In genomic region chr20:44885392-44886275, GRCh38 we compare ENCODE assay signal across 8 cellular contexts. TPM values are rescaled to one million over a fixed set of nuclear protein-coding genes. Genes with fewer than 3 reads are reported as not detected.
DNase-seq lines count a peak whose midpoint lies in the region; ATAC-seq and TF ChIP-seq lines count a peak whose summit lies in the region.

Gene YWHAB (plus strand): TSS chr20:44885705. CDS start chr20:44901534, 15,829 bp downstream.

- H3K36me3 ChIP-seq in heart left ventricle: peaks cover 0 to 21% (median 2%) of the 10 kb centered on the region in 9 donors
- no peaks in the 10 kb centered on the region for H3K36me3 ChIP-seq in upper lobe of left lung

- peaks cover 8 to 54% (median 43%) of the 10 kb centered on the region in 12 donors for H3K4me1 ChIP-seq in heart left ventricle
- peaks cover 38 to 55% (median 44%) of the 10 kb centered on the region in 4 donors for H3K4me1 ChIP-seq in upper lobe of left lung

- TF ChIP-seq POLR2A in heart left ventricle (IDR thresholded peaks at IDR 0.05): peak; percentile 21 to 71
- peak; percentile 75 to 96 (median 90) for TF ChIP-seq POLR2A in upper lobe of left lung (IDR thresholded peaks at IDR 0.05)

- H3K27me3 Mint-ChIP-seq in T-cell: no peaks in the 10 kb centered on the region

- peak within 1 kb of the TSS; percentile 93 to 97 (median 96) for H3K4me3 Mint-ChIP-seq in T-cell

- intact Hi-C loops in heart left ventricle (cut with DNase I) (loop anchor here in 3 of 10 donors (5.0 to 10.0 kb wide), 3 partner anchors 77 to 341 kb away; partner anchors contain the start of genes STK4 (in 2 of the 3) and TOMM34 (in 1 of the 3)), posterior cingulate gyrus (cut with DNase I) (loop anchor here (2.0 kb wide), 1 partner anchor 81 kb away; the partner anchor contains the start of gene STK4)

- H3K9me3 ChIP-seq in heart left ventricle: no peaks in the 10 kb centered on the region
- no peaks in the 10 kb centered on the region for H3K9me3 ChIP-seq in upper lobe of left lung

- TF ChIP-seq CTCF in GM12875 (IDR thresholded peaks at IDR 0.05; ENCODE audit: borderline replicate concordance, insufficient read depth, low read depth, low read length): 0 out of 2 replicates have a peak, but pooled peaks have one; percentile 16
- peak in 3 of 12 donors; percentile 5 to 39 (median 28) for TF ChIP-seq CTCF in heart left ventricle (IDR thresholded peaks at IDR 0.05)
- TF ChIP-seq CTCF in upper lobe of left lung (IDR thresholded peaks at IDR 0.05): peak; percentile 1 to 69 (median 42)

- H3K27me3 ChIP-seq in heart left ventricle (no peaks in the 10 kb centered on the region), upper lobe of left lung (no peaks in the 10 kb centered on the region)

- H3K9me3 Mint-ChIP-seq in T-cell: no peaks in the 10 kb centered on the region

- POLR2A ChIA-PET in T-cell (lab: Charles Lee): interaction anchor here in 1 of 2 donors (0.5 to 0.7 kb wide), 3 partner anchors 12 to 1374 kb away, joined by 3 to 4 read pairs (median 3); no protein-coding TSS in a partner anchor

- TF ChIP-seq EP300 in upper lobe of left lung (IDR thresholded peaks at IDR 0.05): peak in 1 of 4 donors; percentile 34

- peak within 1 kb of the TSS; percentile 97 for H3K27ac ChIP-seq in adipose tissue (ENCODE audit: low read depth, low read length)
- peak within 1 kb of the TSS; percentile 91 to 100 (median 98) for H3K27ac ChIP-seq in heart left ventricle
- H3K27ac ChIP-seq in upper lobe of left lung: peak within 1 kb of the TSS; percentile 97 to 100 (median 99)

- ATAC-seq in HG02798 (IDR thresholded peaks at IDR 0.05; ENCODE audit: poor library complexity, unreplicated experiment): peak; percentile 98
- ATAC-seq in T-cell (replicated peaks in 1 of 4): peak; percentile 95 to 98 (median 95)
- ATAC-seq in heart left ventricle: peak; percentile 99 to 100 (median 99)
- ATAC-seq in upper lobe of left lung (ENCODE audit: low FRiP score in 2 of 2): peak; percentile 99 to 100

- DNase-seq in NCI-H1436 treated with DMSO at 0.1 percent for 48 hours (lab: John Stamatoyannopoulos, UW) (peak; percentile 88), T-cell (peak; percentile 92 to 99 (median 96)), heart left ventricle (peak; percentile 99 to 100 (median 99)), posterior cingulate gyrus (peak; percentile 94 to 100 (median 97)), upper lobe of left lung (peak; percentile 98 to 99)

- CTCF ChIA-PET in T-cell (lab: Charles Lee): interaction anchor here in 1 of 2 donors (0.6 to 1.4 kb wide), 5 partner anchors 9 to 1295 kb away, joined by 3 to 5 read pairs (median 4); partner anchors contain the start of genes IFT52 and PABPC1L

- peak within 1 kb of the TSS; percentile 85 for H3K4me3 ChIP-seq in GM12875 (ENCODE audit: low read depth, low read length)
- peak within 1 kb of the TSS; percentile 77 to 99 (median 95) for H3K4me3 ChIP-seq in heart left ventricle
- H3K4me3 ChIP-seq in upper lobe of left lung: peak within 1 kb of the TSS; percentile 86 to 99 (median 94)

- 1% methylated on average over 82 to 89 of the region's 89 CpGs for WGBS in adipose tissue, 3 donors
- 0 to 2% (median 1%) methylated on average over 45 to 89 of the region's 89 CpGs for WGBS in heart left ventricle, 4 donors
- WGBS in upper lobe of left lung, 2 donors: 1 to 2% methylated on average over 13 to 55 of the region's 89 CpGs

- peaks cover 4% of the 10 kb centered on the region for H3K36me3 Mint-ChIP-seq in T-cell

- H3K4me1 Mint-ChIP-seq in T-cell: peaks cover 68 to 73% (median 69%) of the 10 kb centered on the region in 3 donors

- peak within 1 kb of the TSS; percentile 96 to 98 for H3K27ac Mint-ChIP-seq in T-cell

RNA-seq across cellular contexts. Expression of gene YWHAB, which starts in this region (rescaled TPM):
- total RNA-seq in T-cell (100 to 1,000 TPM; 198 to 233 (median 205) TPM), heart left ventricle (100 to 1,000 TPM in 6 of 9 donors, 10 to 100 TPM in 3; 70.8 to 160 (median 120) TPM), upper lobe of left lung (100 to 1,000 TPM in 4 of 6 donors, 10 to 100 TPM in 2; 61.0 to 201 (median 123) TPM)
- polyA plus RNA-seq in adipose tissue (100 to 1,000 TPM in 2 of 3 donors, 10 to 100 TPM in 1; 31.3 to 113 (median 103) TPM), heart left ventricle (100 to 1,000 TPM in 1 of 2 donors, 10 to 100 TPM in 1; 32.2 to 154 TPM)

Comparison
In these comparisons a context has a peak if more than half of its experiments do, and no peak if none do; other contexts are left out.
1. Peak in every context shown above with its lines: DNase-seq, ATAC-seq, H3K4me3 ChIP-seq and H3K27ac ChIP-seq.